17 cellular contexts compared by ENCODE assay signal in the genomic region with DNA sequence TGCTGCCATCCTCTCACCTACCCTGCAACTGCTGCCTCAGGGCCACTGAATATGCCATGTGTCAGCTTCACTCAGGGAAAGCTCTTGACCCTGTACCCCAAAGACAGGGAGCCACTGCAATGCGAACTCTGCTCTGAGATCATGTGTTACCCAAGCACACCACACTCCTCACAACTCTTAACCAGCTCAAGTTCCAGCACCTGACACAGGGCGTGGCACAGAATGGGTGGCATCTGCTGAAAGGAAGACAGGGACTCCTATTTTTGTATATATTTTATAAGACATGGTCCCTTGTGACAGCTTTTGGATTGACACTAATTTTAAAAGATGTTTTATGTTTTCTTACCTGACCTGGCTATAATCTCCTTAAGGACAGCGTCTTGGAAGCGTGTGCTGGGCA. TPM values are rescaled to one million over a fixed set of nuclear protein-coding genes. Genes with fewer than 3 reads are reported as not detected.
A peak's percentile ranks its signal among the peaks of the same experiment; 100 is the strongest.
DNase-seq lines count a peak whose midpoint lies in the region; ATAC-seq and TF ChIP-seq lines count a peak whose summit lies in the region.
"Had no signal": no experiment of that assay in that cellular context is flagged by ENCODE, and none has a peak within 500 bp of the region (broad histone marks: within the 10 kb centered on the region; RNA-seq: fewer than 3 reads in every experiment).

No MANE protein-coding gene starts in this region.

- no peak overlapping the region for H3K4me3 ChIP-seq in neutrophil (ENCODE audit: low read depth in 1 of 2, low read length in 1 of 2)

- CTCF ChIA-PET in activated CD4-positive, alpha-beta T cell treated with anti-CD3 and anti-CD28 coated beads, Interleukin-2, amount 10 ng/mL, durations not matched to agents 7 days and 5 days (lab: Charles Lee), result interaction anchor here (1.5 kb wide), 1 partner anchor 8 kb away, joined by 6 read pairs; no protein-coding TSS in a partner anchor

- H3K4me1 ChIP-seq in neutrophil (ENCODE audit: control insufficient read depth in 1 of 2, insufficient read depth in 1 of 2, low read depth in 1 of 2, low read length in 1 of 2) (peaks cover 24 to 25% of the 10 kb centered on the region in 2 experiments), foreskin keratinocyte (no peaks in the 10 kb centered on the region)

- no peak for ATAC-seq in foreskin keratinocyte

- intact Hi-C loops in dendritic cell treated with granulocyte-macrophage colony-stimulating factor and Interleukin-4, amounts not matched to agents 40 ng/mL and 50 ng/mL, for 4 days (cut with micrococcal nuclease), result no loop called here

- H3K27ac Mint-ChIP-seq in activated CD4-positive, alpha-beta T cell treated with anti-CD3 and anti-CD28 coated beads, Interleukin-2, amount 10 ng/mL, durations not matched to agents 7 days and 5 days, result peak overlapping the region; percentile 36
- H3K27ac Mint-ChIP-seq in dendritic cell treated with granulocyte-macrophage colony-stimulating factor and Interleukin-4, amounts not matched to agents 40 ng/mL and 50 ng/mL, for 4 days, result peak overlapping the region; percentile 44
- H3K27ac Mint-ChIP-seq: nephron had no signal

- H3K36me3 ChIP-seq in neutrophil, result peaks cover 71% of the 10 kb centered on the region

- POLR2A ChIA-PET in activated CD4-positive, alpha-beta T cell treated with anti-CD3 and anti-CD28 coated beads, Interleukin-2, amount 10 ng/mL, durations not matched to agents 7 days and 5 days (lab: Charles Lee), result interaction anchor here (0.5 kb wide), 1 partner anchor 78 kb away, joined by 3 read pairs; no protein-coding TSS in a partner anchor

- H3K27me3 ChIP-seq in neutrophil (no peaks in the 10 kb centered on the region), foreskin keratinocyte (no peaks in the 10 kb centered on the region)

- H3K27me3 Mint-ChIP-seq in activated CD4-positive, alpha-beta T cell treated with anti-CD3 and anti-CD28 coated beads, Interleukin-2, amount 10 ng/mL, durations not matched to agents 7 days and 5 days, result no peaks in the 10 kb centered on the region
- no peaks in the 10 kb centered on the region for H3K27me3 Mint-ChIP-seq in dendritic cell treated with granulocyte-macrophage colony-stimulating factor and Interleukin-4, amounts not matched to agents 40 ng/mL and 50 ng/mL, for 4 days

- H3K27ac ChIP-seq in neutrophil, result peak overlapping the region; percentile 74
- H3K27ac ChIP-seq in foreskin keratinocyte, result no peak overlapping the region
- H3K27ac ChIP-seq: WERI-Rb-1 had no signal

- no peak for TF ChIP-seq CTCF in neutrophil (IDR thresholded peaks at IDR 0.05)
- no peak for TF ChIP-seq CTCF in foreskin keratinocyte (conservative IDR thresholded peaks at IDR 0.05)

- H3K9me3 Mint-ChIP-seq in activated CD4-positive, alpha-beta T cell treated with anti-CD3 and anti-CD28 coated beads, Interleukin-2, amount 10 ng/mL, durations not matched to agents 7 days and 5 days, result no peaks in the 10 kb centered on the region
- H3K9me3 Mint-ChIP-seq in dendritic cell treated with granulocyte-macrophage colony-stimulating factor and Interleukin-4, amounts not matched to agents 40 ng/mL and 50 ng/mL, for 4 days, result no peaks in the 10 kb centered on the region
- H3K9me3 Mint-ChIP-seq: nephron had no signal

- H3K4me3 Mint-ChIP-seq in activated CD4-positive, alpha-beta T cell treated with anti-CD3 and anti-CD28 coated beads, Interleukin-2, amount 10 ng/mL, durations not matched to agents 7 days and 5 days, result no peak overlapping the region
- H3K4me3 Mint-ChIP-seq in dendritic cell treated with granulocyte-macrophage colony-stimulating factor and Interleukin-4, amounts not matched to agents 40 ng/mL and 50 ng/mL, for 4 days, result no peak overlapping the region
- H3K4me3 Mint-ChIP-seq: nephron had no signal

- no peaks in the 10 kb centered on the region for H3K9me3 ChIP-seq in neutrophil

- H3K4me1 Mint-ChIP-seq in activated CD4-positive, alpha-beta T cell treated with anti-CD3 and anti-CD28 coated beads, Interleukin-2, amount 10 ng/mL, durations not matched to agents 7 days and 5 days, result peaks cover 17% of the 10 kb centered on the region
- H3K4me1 Mint-ChIP-seq in dendritic cell treated with granulocyte-macrophage colony-stimulating factor and Interleukin-4, amounts not matched to agents 40 ng/mL and 50 ng/mL, for 4 days (ENCODE audit: low read depth), result peaks cover 44% of the 10 kb centered on the region

- no peak for DNase-seq in activated CD4-positive, alpha-beta T cell treated with anti-CD3 and anti-CD28 coated beads, Interleukin-2, amount 10 ng/mL, durations not matched to agents 7 days and 5 days
- no peak for DNase-seq in activated CD4-positive, alpha-beta T cell treated with anti-CD3 and anti-CD28 coated beads, Interleukin-2, amount 50 U/mL, for 4 hours
- DNase-seq in NAMALWA (ENCODE audit: low spot score), result peak; percentile 35
- no peak for DNase-seq in NCI-H1930 (lab: John Stamatoyannopoulos, UW)
- DNase-seq in foreskin keratinocyte, result no peak
- no peak for DNase-seq in NCI-H748 treated with DMSO at 0.1 percent for 48 hours (lab: John Stamatoyannopoulos, UW)
- DNase-seq: NCI-H1694 treated with DMSO at 0.1 percent for 48 hours; NCI-H510A treated with DMSO at 0.1 percent for 48 hours; PC-3; stimulated activated CD4-positive, alpha-beta T cell treated with anti-CD3 and anti-CD28 coated beads, Interleukin-2, amount 100 ng/mL, for 24 hours; WERI-Rb-1 had no signal

- peaks cover 46% of the 10 kb centered on the region for H3K36me3 Mint-ChIP-seq in activated CD4-positive, alpha-beta T cell treated with anti-CD3 and anti-CD28 coated beads, Interleukin-2, amount 10 ng/mL, durations not matched to agents 7 days and 5 days (ENCODE audit: low read depth)
- peaks cover 99% of the 10 kb centered on the region for H3K36me3 Mint-ChIP-seq in dendritic cell treated with granulocyte-macrophage colony-stimulating factor and Interleukin-4, amounts not matched to agents 40 ng/mL and 50 ng/mL, for 4 days (ENCODE audit: low read depth)

RNA-seq across cellular contexts. Expression of gene PHYKPL, which starts 10.7 kb away (rescaled TPM):
- 100 to 1,000 TPM; 126 to 138 TPM for total RNA-seq in activated CD4-positive, alpha-beta T cell treated with anti-CD3 and anti-CD28 coated beads, Interleukin-2, amount 10 ng/mL, durations not matched to agents 7 days and 5 days
- 11.4 and 14.9 TPM in 2 replicates for total RNA-seq in foreskin keratinocyte
- polyA plus RNA-seq in foreskin keratinocyte, result 8.9 and 10.9 TPM in 2 replicates

RNA-seq across cellular contexts. Expression of gene HNRNPAB, which starts 17.5 kb away (rescaled TPM):
- total RNA-seq in activated CD4-positive, alpha-beta T cell treated with anti-CD3 and anti-CD28 coated beads, Interleukin-2, amount 10 ng/mL, durations not matched to agents 7 days and 5 days, result 100 to 1,000 TPM; 185 to 215 TPM
- 140 and 167 TPM in 2 replicates for total RNA-seq in foreskin keratinocyte
- polyA plus RNA-seq in foreskin keratinocyte, result 208 and 251 TPM in 2 replicates

RNA-seq across cellular contexts. Expression of gene GMCL2, which starts 34.7 kb away (rescaled TPM):
- not detected for total RNA-seq in activated CD4-positive, alpha-beta T cell treated with anti-CD3 and anti-CD28 coated beads, Interleukin-2, amount 10 ng/mL, durations not matched to agents 7 days and 5 days
- not detected in 2 replicates for total RNA-seq in foreskin keratinocyte
- polyA plus RNA-seq in foreskin keratinocyte, result not detected in 2 replicates
- total RNA-seq: A673, left lobe of liver, PC-3, right cardiac atrium had no signal
- polyA plus RNA-seq: right cardiac atrium had no signal
